1 cellular context compared by ENCODE assay signal in genomic region chr21:43699492-43699777, GRCh38. TPM values are rescaled to one million over a fixed set of nuclear protein-coding genes. Genes with fewer than 3 reads are reported as not detected.
"Had no signal": no experiment of that assay in that cellular context is flagged by ENCODE, and none has a peak within 500 bp of the region (broad histone marks: within the 10 kb centered on the region; RNA-seq: fewer than 3 reads in every experiment).

No MANE protein-coding gene starts in this region.

RNA-seq across cellular contexts. Expression of gene HSF2BP, which starts 40.1 kb away (rescaled TPM):
- total RNA-seq: cardiac septum had no signal
